ENCODE assay signal across 23 cellular contexts in the genomic region with DNA sequence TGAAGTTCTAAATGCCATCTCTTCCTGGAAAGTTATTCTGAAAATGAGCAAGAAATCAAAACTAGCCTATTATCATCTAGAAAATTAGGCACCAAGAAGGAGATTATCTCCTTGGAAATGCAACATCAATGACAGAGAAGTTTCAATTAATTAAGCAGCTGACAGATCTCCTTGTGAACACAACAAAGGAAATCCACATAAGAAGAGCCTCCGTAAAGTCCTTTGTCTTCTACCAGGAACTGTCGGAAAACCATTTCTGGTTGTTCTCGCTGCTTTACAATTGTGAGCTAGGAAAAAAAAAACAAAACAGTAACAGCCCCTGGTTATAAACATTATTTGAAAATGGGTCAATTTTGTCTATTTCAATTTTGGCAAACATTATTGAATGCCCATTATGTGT. TPM values are rescaled to one million over a fixed set of nuclear protein-coding genes. Genes with fewer than 3 reads are reported as not detected.
A peak's percentile ranks its signal among the peaks of the same experiment; 100 is the strongest.
DNase-seq lines count a peak whose midpoint lies in the region; ATAC-seq and TF ChIP-seq lines count a peak whose summit lies in the region.
"Had no signal": no experiment of that assay in that cellular context is flagged by ENCODE, and none has a peak within 500 bp of the region (broad histone marks: within the 10 kb centered on the region; RNA-seq: fewer than 3 reads in every experiment).

No MANE protein-coding gene starts in this region.

- CTCF ChIA-PET in Caco-2 (lab: Charles Lee) (no interaction called here), SK-N-SH (lab: Yijun Ruan, JAX) (interaction anchor here (0.8 kb wide), 1 partner anchor 9 kb away, joined by 3 read pairs; no protein-coding TSS in a partner anchor)

- H3K4me1 ChIP-seq in GM23338 (ENCODE audit: insufficient read depth): peaks cover 3% of the 10 kb centered on the region; the same call in 1 of the 2 replicates
- peaks cover 5% of the 10 kb centered on the region for H3K4me1 ChIP-seq in neural progenitor cell
- H3K4me1 ChIP-seq in Caco-2: no peaks in the 10 kb centered on the region
- no peaks in the 10 kb centered on the region for H3K4me1 ChIP-seq in SK-N-SH (ENCODE audit: control insufficient read depth in 1 of 2, insufficient read depth in 2 of 2, low read depth in 1 of 2, low read length in 1 of 2)
- H3K4me1 ChIP-seq: A549; BLaER1 treated with 17β-estradiol and CSF1 and Interleukin-3, amounts not matched to agents 10 nM and 100 nM had no signal

- H3K4me1 Mint-ChIP-seq in GM23338: peaks cover 6% of the 10 kb centered on the region; the same call in 2 of the 3 replicates
- H3K4me1 Mint-ChIP-seq in T-helper 17 cell: peaks cover 4% of the 10 kb centered on the region
- H3K4me1 Mint-ChIP-seq in endothelial cell (ENCODE audit: unreplicated experiment): peaks cover 18% of the 10 kb centered on the region
- no peaks in the 10 kb centered on the region for H3K4me1 Mint-ChIP-seq in neural progenitor cell
- peaks cover 6% of the 10 kb centered on the region for H3K4me1 Mint-ChIP-seq in Caco-2 (ENCODE audit: low read depth, unreplicated experiment)
- H3K4me1 Mint-ChIP-seq: B cell had no signal

- ATAC-seq in GM23338 (peak; percentile 42; the same call in 2 of the 3 replicates), T-helper 17 cell (no peak)
- ATAC-seq: A549; CD8-positive, alpha-beta T cell; GM12878 had no signal

- H3K27ac ChIP-seq in GM23338 (ENCODE audit: low read depth): no peak overlapping the region
- H3K27ac ChIP-seq in neural progenitor cell: no peak overlapping the region
- H3K27ac ChIP-seq in SK-N-SH (ENCODE audit: low read depth in 2 of 2, low read length in 1 of 2): no peak overlapping the region
- H3K27ac ChIP-seq: A549; BLaER1 treated with 17β-estradiol and CSF1 and Interleukin-3, amounts not matched to agents 10 nM and 100 nM; C4-2B had no signal

- H3K4me3 Mint-ChIP-seq in GM23338: no peak overlapping the region
- no peak overlapping the region for H3K4me3 Mint-ChIP-seq in T-helper 17 cell
- H3K4me3 Mint-ChIP-seq in endothelial cell (ENCODE audit: unreplicated experiment): no peak overlapping the region
- H3K4me3 Mint-ChIP-seq in neural progenitor cell: no peak overlapping the region
- no peak overlapping the region for H3K4me3 Mint-ChIP-seq in Caco-2 (ENCODE audit: unreplicated experiment)
- H3K4me3 Mint-ChIP-seq: B cell; CD4-positive, alpha-beta T cell; CD8-positive, alpha-beta T cell had no signal

- TF ChIP-seq EP300 in SK-N-SH (IDR thresholded peaks at IDR 0.05; ENCODE audit: borderline replicate concordance in 1 of 2, low read depth in 1 of 2, low read length in 1 of 2): no peak

- no peak for TF ChIP-seq RAD21 in SK-N-SH (IDR thresholded peaks at IDR 0.05; ENCODE audit: low read length)

- H3K9me3 Mint-ChIP-seq in GM23338 (no peaks in the 10 kb centered on the region), endothelial cell (ENCODE audit: unreplicated experiment) (no peaks in the 10 kb centered on the region), neural progenitor cell (no peaks in the 10 kb centered on the region), Caco-2 (ENCODE audit: unreplicated experiment) (no peaks in the 10 kb centered on the region)
- H3K9me3 Mint-ChIP-seq: CD4-positive, alpha-beta T cell; CD8-positive, alpha-beta T cell had no signal

- no peak for TF ChIP-seq CTCF in GM23338 (conservative IDR thresholded peaks at IDR 0.05; ENCODE audit: low read depth in 2 of 2)
- no peak for TF ChIP-seq CTCF in endothelial cell (IDR thresholded peaks at IDR 0.05; ENCODE audit: unreplicated experiment)
- TF ChIP-seq CTCF in neural progenitor cell (IDR thresholded peaks at IDR 0.05): no peak
- TF ChIP-seq CTCF in Caco-2 (IDR thresholded peaks at IDR 0.05; ENCODE audit: insufficient read depth in 1 of 2, low read depth in 1 of 2, low read length in 1 of 2, severe bottlenecking in 1 of 2, unreplicated experiment in 1 of 2): no peak
- TF ChIP-seq CTCF in SK-N-SH (IDR thresholded peaks at IDR 0.05): no peak

- POLR2A ChIA-PET in Caco-2 (lab: Charles Lee): no interaction called here
- POLR2A ChIA-PET in SK-N-SH (lab: Yijun Ruan, JAX): no interaction called here

- H3F3A ChIP-seq in GM23338 (replicated peaks; ENCODE audit: low read depth) (peaks cover 3% of the 10 kb centered on the region), neural progenitor cell (ENCODE audit: low read depth) (no peaks in the 10 kb centered on the region), SK-N-SH (replicated peaks; ENCODE audit: insufficient read depth) (peaks cover 20% of the 10 kb centered on the region)

- DNase-seq in GM23338 (ENCODE audit: low spot score): peak; percentile 20
- DNase-seq in T-helper 17 cell: no peak
- no peak for DNase-seq in endothelial cell (ENCODE audit: low spot score)
- peak; percentile 53 for DNase-seq in neural progenitor cell (ENCODE audit: low spot score)
- no peak for DNase-seq in Caco-2
- DNase-seq in SK-N-SH: no peak
- no peak for DNase-seq in 8988T
- no peak for DNase-seq in SW 1271 (lab: John Stamatoyannopoulos, UW)
- DNase-seq: AML-193; CD4-positive, alpha-beta T cell; CD8-positive, alpha-beta T cell; DMS 273 treated with DMSO at 0.1 percent for 48 hours; DMS153; DMS53; DMS79; DND-41; EL; GDM1 had no signal

- H3K36me3 Mint-ChIP-seq in GM23338 (ENCODE audit: low read depth) (peaks cover 7% of the 10 kb centered on the region; the same call in 2 of the 3 replicates), T-helper 17 cell (ENCODE audit: low read depth) (peaks cover 14% of the 10 kb centered on the region), endothelial cell (ENCODE audit: low read depth, unreplicated experiment) (peaks cover 31% of the 10 kb centered on the region), neural progenitor cell (peaks cover 5% of the 10 kb centered on the region), Caco-2 (ENCODE audit: insufficient read depth, unreplicated experiment) (peaks cover 25% of the 10 kb centered on the region)

- H3K4me3 ChIP-seq in GM23338 (no peak overlapping the region), neural progenitor cell (no peak overlapping the region), Caco-2 (ENCODE audit: low read depth, low read length) (no peak overlapping the region), SK-N-SH (ENCODE audit: low read depth in 2 of 2, low read length in 1 of 2) (no peak overlapping the region)
- H3K4me3 ChIP-seq: A549; BLaER1 treated with 17β-estradiol and CSF1 and Interleukin-3, amounts not matched to agents 10 nM and 100 nM; GM12878 had no signal

- WGBS in SK-N-SH (ENCODE audit: low lambda C conversion rate): 97% methylated on average over 3 of the region's 3 CpGs

- H3K27ac Mint-ChIP-seq in GM23338 (no peak overlapping the region), T-helper 17 cell (peak overlapping the region; percentile 19), endothelial cell (ENCODE audit: unreplicated experiment) (peak overlapping the region; percentile 64), neural progenitor cell (no peak overlapping the region), Caco-2 (ENCODE audit: unreplicated experiment) (no peak overlapping the region)
- H3K27ac Mint-ChIP-seq: B cell; CD4-positive, alpha-beta T cell had no signal

- H3K9me2 ChIP-seq in GM23338 (ENCODE audit: insufficient read depth) (no peaks in the 10 kb centered on the region), SK-N-SH (no peaks in the 10 kb centered on the region)

- H2AFZ ChIP-seq in GM23338 (no peak overlapping the region), neural progenitor cell (replicated peaks) (no peak overlapping the region), SK-N-SH (ENCODE audit: low read depth) (no peak overlapping the region)

- H3K9ac ChIP-seq in neural progenitor cell: no peak overlapping the region
- H3K9ac ChIP-seq in SK-N-SH: no peak overlapping the region
- H3K9ac ChIP-seq: BLaER1 treated with 17β-estradiol and CSF1 and Interleukin-3, amounts not matched to agents 10 nM and 100 nM had no signal

- H3K27me3 ChIP-seq in GM23338 (ENCODE audit: insufficient read depth) (no peaks in the 10 kb centered on the region), neural progenitor cell (no peaks in the 10 kb centered on the region), Caco-2 (replicated peaks; ENCODE audit: control insufficient read depth, insufficient read depth, low read length) (no peaks in the 10 kb centered on the region), SK-N-SH (ENCODE audit: insufficient read depth) (no peaks in the 10 kb centered on the region)
- H3K27me3 ChIP-seq: BLaER1 treated with 17β-estradiol and CSF1 and Interleukin-3, amounts not matched to agents 10 nM and 100 nM had no signal

- H4K20me1 ChIP-seq in GM23338 (replicated peaks; ENCODE audit: insufficient read depth): peaks cover 12% of the 10 kb centered on the region; the same call in 1 of the 2 replicates
- H4K20me1 ChIP-seq in neural progenitor cell (ENCODE audit: low read depth): no peaks in the 10 kb centered on the region
- H4K20me1 ChIP-seq in SK-N-SH (ENCODE audit: insufficient read depth): no peaks in the 10 kb centered on the region
- H4K20me1 ChIP-seq: BLaER1 treated with 17β-estradiol and CSF1 and Interleukin-3, amounts not matched to agents 10 nM and 100 nM had no signal

- intact Hi-C loops in Caco-2 (cut with micrococcal nuclease; ENCODE audit: unreplicated experiment): no loop called here

- H3K9me3 ChIP-seq in T-helper 17 cell (ENCODE audit: control insufficient read depth, low read length, poor library complexity, severe bottlenecking) (no peaks in the 10 kb centered on the region), neural progenitor cell (ENCODE audit: low read depth) (no peaks in the 10 kb centered on the region), Caco-2 (no peaks in the 10 kb centered on the region), SK-N-SH (no peaks in the 10 kb centered on the region)
- H3K9me3 ChIP-seq: A549; BLaER1 treated with 17β-estradiol and CSF1 and Interleukin-3, amounts not matched to agents 10 nM and 100 nM had no signal

- no TSS peak for BruUV-seq in Caco-2 (replicated peaks; lab: Mats Ljungman, UMichigan)

- H3K36me3 ChIP-seq in GM23338 (ENCODE audit: insufficient read depth) (peaks cover 22% of the 10 kb centered on the region), neural progenitor cell (no peaks in the 10 kb centered on the region), Caco-2 (ENCODE audit: control insufficient read depth, insufficient read depth, low read length) (no peaks in the 10 kb centered on the region; the same call in 1 of the 2 replicates), SK-N-SH (replicated peaks in 1 of 2; ENCODE audit: control insufficient read depth in 1 of 2, insufficient read depth in 2 of 2, low read length in 1 of 2) (peaks cover 82 to 83% of the 10 kb centered on the region in 2 experiments)

- H3K4me2 ChIP-seq in GM23338: no peak overlapping the region
- peak overlapping the region; percentile 24 for H3K4me2 ChIP-seq in neural progenitor cell
- H3K4me2 ChIP-seq in SK-N-SH: no peak overlapping the region
- H3K4me2 ChIP-seq: A549; BLaER1 treated with 17β-estradiol and CSF1 and Interleukin-3, amounts not matched to agents 10 nM and 100 nM had no signal

- H3K27me3 Mint-ChIP-seq in GM23338 (ENCODE audit: insufficient read depth, low read depth, poor library complexity) (no peaks in the 10 kb centered on the region), T-helper 17 cell (no peaks in the 10 kb centered on the region), endothelial cell (ENCODE audit: unreplicated experiment) (no peaks in the 10 kb centered on the region), neural progenitor cell (ENCODE audit: insufficient read depth, low read depth) (no peaks in the 10 kb centered on the region), Caco-2 (ENCODE audit: insufficient read depth, unreplicated experiment) (no peaks in the 10 kb centered on the region)
- H3K27me3 Mint-ChIP-seq: B cell; CD4-positive, alpha-beta T cell had no signal

- H3K79me2 ChIP-seq in GM23338 (replicated peaks; ENCODE audit: insufficient read depth) (no peaks in the 10 kb centered on the region), neural progenitor cell (ENCODE audit: low read depth) (no peaks in the 10 kb centered on the region), SK-N-SH (ENCODE audit: insufficient read depth) (no peaks in the 10 kb centered on the region)

RNA-seq across cellular contexts. Expression of a gene that starts 38.2 kb away (rescaled TPM):
- 39.3 and 45.2 TPM in 2 replicates for total RNA-seq in GM23338 (2014; rRNA removed; shearing (Covaris generic))
- polyA plus RNA-seq in GM23338 (2016; fragmentation: Nextera tagmentation; extraction: Ambion mirVana) (48.7 and 56.8 TPM in 2 replicates), SK-N-SH (2012; rRNA removed) (11.0 and 16.3 TPM in 2 replicates)
- total RNA-seq in T-helper 17 cell (10 to 100 TPM; 49.1 to 51.3 TPM), endothelial cell (ENCODE audit: unreplicated experiment) (45.0 TPM), neural progenitor cell (ENCODE audit: low replicate concordance) (43.2 and 52.4 TPM in 2 replicates), Caco-2 (2022) (46.7 and 51.8 TPM in 2 replicates)
- 19.7 and 26.7 TPM in 2 replicates for polyA plus RNA-seq in SK-N-SH (2012; cell fraction: cytosol; rRNA removed)
- polyA plus RNA-seq in SK-N-SH (2012; cell fraction: nucleus; rRNA removed): 5.0 and 13.5 TPM in 2 replicates

Comparison
In these comparisons a context has a peak if more than half of its experiments do, and no peak if none do; other contexts are left out.
1. DNase-seq: peak in GM23338 (single experiment) and neural progenitor cell (single experiment); none in T-helper 17 cell (0 of 3), endothelial cell (single experiment), Caco-2 (0 of 2), SK-N-SH (single experiment), 8988T (single experiment) and SW 1271 (0 of 2).
2. H3K27ac Mint-ChIP-seq: peak in T-helper 17 cell (single experiment) and endothelial cell (single experiment); none in GM23338 (single experiment), neural progenitor cell (single experiment) and Caco-2 (single experiment).